ENCODE assay signal across 28 cellular contexts in genomic region chrX:15834827-15835595, GRCh38. TPM values are rescaled to one million over a fixed set of nuclear protein-coding genes. Genes with fewer than 3 reads are reported as not detected.
DNase-seq lines count a peak whose midpoint lies in the region; ATAC-seq, FAIRE-seq and TF ChIP-seq lines count a peak whose summit lies in the region.
"Had no signal": no experiment of that assay in that cellular context is flagged by ENCODE, and none has a peak within 500 bp of the region (broad histone marks: within the 10 kb centered on the region; RNA-seq: fewer than 3 reads in every experiment).

No MANE protein-coding gene starts in this region.

- H3K27ac ChIP-seq in CD4-positive, CD25-positive, alpha-beta regulatory T cell (ENCODE audit: insufficient read depth, low read length, poor library complexity, severe bottlenecking), result no peak overlapping the region
- H3K27ac ChIP-seq in vagina, result no peak overlapping the region
- H3K27ac ChIP-seq: epithelial cell of prostate, heart left ventricle had no signal

- DNase-seq in CD4-positive, CD25-positive, alpha-beta regulatory T cell, result no peak
- DNase-seq in GM12892 (ENCODE audit: insufficient read length), result no peak
- DNase-seq in amniotic epithelial cell (ENCODE audit: low read depth), result peak; percentile 26
- DNase-seq in kidney tubule cell (ENCODE audit: low spot score), result peak; percentile 36
- no peak for DNase-seq in vagina (ENCODE audit: extremely low spot score in 2 of 2)
- no peak for DNase-seq in endothelial cell (ENCODE audit: low spot score)
- no peak for DNase-seq in NCI-H187 (lab: John Stamatoyannopoulos, UW)
- DNase-seq: ACHN; activated CD4-positive, alpha-beta T cell treated with anti-CD3 and anti-CD28 coated beads for 36 hours; activated gamma-delta T cell treated with Interleukin-2 at 50 U/mL for 16 hours; activated T-cell treated with anti-CD3 and anti-CD28 coated beads, Interleukin-2, amount 50 U/mL, for 24 hours; amniotic stem cell; COR-L47; HCEC 1CT; heart left ventricle; mesenchymal stem cell; naive thymus-derived CD4-positive, alpha-beta T cell; NCI-H1436; NCI-H510A; stimulated activated CD4-positive, alpha-beta T cell treated with anti-CD3 and anti-CD28 coated beads, Interleukin-4, amount 100 ng/mL, for 24 hours; stimulated activated naive CD8-positive, alpha-beta T cell treated with anti-CD3 and anti-CD28 coated beads, Interleukin-15, Interleukin-2, amounts not matched to agents 100 U/mL and 50 U/mL, for 24 hours; T-helper 17 cell had no signal

- TF ChIP-seq POLR2A in GM12892 (IDR thresholded peaks at IDR 0.05; ENCODE audit: low read depth, low read length) (no peak), vagina (IDR thresholded peaks at IDR 0.05) (no peak)

- H3K27me3 ChIP-seq in CD4-positive, CD25-positive, alpha-beta regulatory T cell (ENCODE audit: control insufficient read depth, insufficient read depth, low read length), result no peaks in the 10 kb centered on the region
- no peaks in the 10 kb centered on the region for H3K27me3 ChIP-seq in vagina
- H3K27me3 ChIP-seq: heart left ventricle had no signal

- peaks cover 3 to 8% (median 7%) of the 10 kb centered on the region in 4 donors for H3K4me1 Mint-ChIP-seq in CD4-positive, CD25-positive, alpha-beta regulatory T cell
- H3K4me1 Mint-ChIP-seq in endothelial cell (ENCODE audit: unreplicated experiment), result no peaks in the 10 kb centered on the region

- H3K36me3 Mint-ChIP-seq in CD4-positive, CD25-positive, alpha-beta regulatory T cell, result peaks cover 17% of the 10 kb centered on the region
- no peaks in the 10 kb centered on the region for H3K36me3 Mint-ChIP-seq in endothelial cell (ENCODE audit: low read depth, unreplicated experiment)

- no peak overlapping the region for H3K4me3 ChIP-seq in CD4-positive, CD25-positive, alpha-beta regulatory T cell (ENCODE audit: low read depth, low read length)
- H3K4me3 ChIP-seq in vagina, result no peak overlapping the region
- H3K4me3 ChIP-seq: heart left ventricle, thoracic aorta had no signal

- no peaks in the 10 kb centered on the region for H3K4me1 ChIP-seq in CD4-positive, CD25-positive, alpha-beta regulatory T cell (ENCODE audit: control insufficient read depth, insufficient read depth, low read length, poor library complexity, severe bottlenecking)
- no peaks in the 10 kb centered on the region for H3K4me1 ChIP-seq in vagina

- peak; percentile 17 for FAIRE-seq in GM12892 (lab: Jason Lieb, UNC)
- FAIRE-seq: GM19239, RCC 7860 had no signal

- intact Hi-C loops in vagina (cut with DNase I), result no loop called here

- no peak overlapping the region for H3K4me3 Mint-ChIP-seq in CD4-positive, CD25-positive, alpha-beta regulatory T cell
- no peak overlapping the region for H3K4me3 Mint-ChIP-seq in endothelial cell (ENCODE audit: unreplicated experiment)
- H3K4me3 Mint-ChIP-seq: activated CD4-positive, alpha-beta T cell treated with anti-CD3 and anti-CD28 coated beads for 36 hours; activated T-cell treated with anti-CD3 and anti-CD28 coated beads, Interleukin-2, amount 50 U/mL, for 24 hours; T-helper 17 cell had no signal

- H3K9me3 Mint-ChIP-seq in CD4-positive, CD25-positive, alpha-beta regulatory T cell, result no peaks in the 10 kb centered on the region
- no peaks in the 10 kb centered on the region for H3K9me3 Mint-ChIP-seq in endothelial cell (ENCODE audit: unreplicated experiment)
- H3K9me3 Mint-ChIP-seq: activated T-cell treated with anti-CD3 and anti-CD28 coated beads, Interleukin-2, amount 50 U/mL, for 24 hours; naive thymus-derived CD4-positive, alpha-beta T cell had no signal

- H3K36me3 ChIP-seq in CD4-positive, CD25-positive, alpha-beta regulatory T cell (ENCODE audit: control insufficient read depth, insufficient read depth, low read length), result peaks cover 2% of the 10 kb centered on the region
- no peaks in the 10 kb centered on the region for H3K36me3 ChIP-seq in vagina
- H3K36me3 ChIP-seq: thoracic aorta had no signal

- peak overlapping the region in 2 of 3 donors; percentile 11 to 29 for H3K27ac Mint-ChIP-seq in CD4-positive, CD25-positive, alpha-beta regulatory T cell
- no peak overlapping the region for H3K27ac Mint-ChIP-seq in endothelial cell (ENCODE audit: unreplicated experiment)
- H3K27ac Mint-ChIP-seq: activated CD4-positive, alpha-beta T cell treated with anti-CD3 and anti-CD28 coated beads for 36 hours; activated T-cell treated with anti-CD3 and anti-CD28 coated beads, Interleukin-2, amount 50 U/mL, for 24 hours; T-helper 17 cell had no signal

- no peaks in the 10 kb centered on the region for H3K9me3 ChIP-seq in CD4-positive, CD25-positive, alpha-beta regulatory T cell (ENCODE audit: control insufficient read depth in 2 of 2, low read length in 2 of 2)
- H3K9me3 ChIP-seq in vagina, result no peaks in the 10 kb centered on the region
- H3K9me3 ChIP-seq: heart left ventricle, thoracic aorta had no signal

- no peak for ATAC-seq in CD4-positive, CD25-positive, alpha-beta regulatory T cell (ENCODE audit: low read depth in 2 of 2)
- ATAC-seq in HG02571 (IDR thresholded peaks at IDR 0.05; ENCODE audit: unreplicated experiment), result no peak
- ATAC-seq: activated CD4-positive, alpha-beta T cell treated with anti-CD3 and anti-CD28 coated beads for 36 hours; heart left ventricle; left lobe of liver; naive thymus-derived CD4-positive, alpha-beta T cell; stimulated activated naive CD8-positive, alpha-beta T cell treated with anti-CD3 and anti-CD28 coated beads, Interleukin-15, Interleukin-2, amounts not matched to agents 100 U/mL and 50 U/mL, for 24 hours; T-helper 17 cell had no signal

- H3K27me3 Mint-ChIP-seq in CD4-positive, CD25-positive, alpha-beta regulatory T cell, result no peaks in the 10 kb centered on the region
- H3K27me3 Mint-ChIP-seq in endothelial cell (ENCODE audit: unreplicated experiment), result peaks cover 2% of the 10 kb centered on the region
- H3K27me3 Mint-ChIP-seq: activated CD4-positive, alpha-beta T cell treated with anti-CD3 and anti-CD28 coated beads for 36 hours; activated T-cell treated with anti-CD3 and anti-CD28 coated beads, Interleukin-2, amount 50 U/mL, for 24 hours; naive thymus-derived CD4-positive, alpha-beta T cell; T-helper 17 cell had no signal

- TF ChIP-seq CTCF in vagina (IDR thresholded peaks at IDR 0.05), result no peak
- no peak for TF ChIP-seq CTCF in endothelial cell (IDR thresholded peaks at IDR 0.05; ENCODE audit: unreplicated experiment)

RNA-seq across cellular contexts. Expression of gene AP1S2, which starts 19.6 kb away (rescaled TPM):
- total RNA-seq in CD4-positive, CD25-positive, alpha-beta regulatory T cell, result 32.8 TPM
- polyA plus RNA-seq in CD4-positive, CD25-positive, alpha-beta regulatory T cell, result 10 to 100 TPM; 68.4 to 93.5 (median 77.8) TPM
- polyA plus RNA-seq in GM12892 (2012; ENCODE audit: missing spikeins), result 82.7 TPM
- total RNA-seq in vagina (18.9 TPM), endothelial cell (ENCODE audit: unreplicated experiment) (66.1 TPM)

RNA-seq across cellular contexts. Expression of gene ZRSR2, which starts 44.7 kb away (rescaled TPM):
- 47.5 TPM for total RNA-seq in CD4-positive, CD25-positive, alpha-beta regulatory T cell
- polyA plus RNA-seq in CD4-positive, CD25-positive, alpha-beta regulatory T cell, result 10 to 100 TPM; 16.6 to 25.3 (median 19.3) TPM
- 23.3 TPM for polyA plus RNA-seq in GM12892 (2012; ENCODE audit: missing spikeins)
- total RNA-seq in vagina (12.5 TPM), endothelial cell (ENCODE audit: unreplicated experiment) (8.4 TPM)

Comparison
In these comparisons a context has a peak if more than half of its experiments do, and no peak if none do; other contexts are left out.
1. DNase-seq: peak in amniotic epithelial cell (single experiment) and kidney tubule cell (single experiment); none in CD4-positive, CD25-positive, alpha-beta regulatory T cell (0 of 3), GM12892 (single experiment), vagina (0 of 2), endothelial cell (single experiment) and NCI-H187 (0 of 2).